6 cellular contexts compared by ENCODE assay signal in genomic region chr15:40358492-40359353, GRCh38. TPM values are rescaled to one million over a fixed set of nuclear protein-coding genes. Genes with fewer than 3 reads are reported as not detected.
A peak's percentile ranks its signal among the peaks of the same experiment; 100 is the strongest.
DNase-seq lines count a peak whose midpoint lies in the region; ATAC-seq, FAIRE-seq and TF ChIP-seq lines count a peak whose summit lies in the region.

No MANE protein-coding gene starts in this region.

- no peaks in the 10 kb centered on the region for H4K20me1 ChIP-seq in OCI-LY7 (ENCODE audit: insufficient read depth, low read length)

- H3K9me2 ChIP-seq in OCI-LY7 (ENCODE audit: insufficient read depth, low read length): no peaks in the 10 kb centered on the region

- H3K4me2 ChIP-seq in OCI-LY7 (ENCODE audit: low read length): peak overlapping the region; percentile 96

- TF ChIP-seq CTCF in OCI-LY7 (conservative IDR thresholded peaks at IDR 0.05; ENCODE audit: low read length) (peak; percentile 62), esophagus muscularis mucosa (IDR thresholded peaks at IDR 0.05) (no peak)

- POLR2A ChIA-PET in OCI-LY7 (lab: Charles Lee): no interaction called here

- CTCF ChIA-PET in OCI-LY7 (lab: Charles Lee; ENCODE audit: unreplicated experiment): interaction anchor here (0.7 kb wide), 1 partner anchor 48 kb away, joined by 3 read pairs; no protein-coding TSS in a partner anchor

- DNase-seq in activated CD4-positive, CD25-positive, alpha-beta regulatory T cell (lab: John Stamatoyannopoulos, UW): no peak
- DNase-seq in OCI-LY7 (ENCODE audit: low spot score) (peak; percentile 75), esophagus muscularis mucosa (ENCODE audit: extremely low spot score) (no peak), RCC 7860 (ENCODE audit: low spot score) (no peak)
- peak; percentile 18 for DNase-seq in stimulated activated CD4-positive, alpha-beta T cell treated with anti-CD3 and anti-CD28 coated beads, Interleukin-4, amount 100 ng/mL, for 24 hours

- H3K36me3 ChIP-seq in OCI-LY7 (ENCODE audit: insufficient read depth, low read length): no peaks in the 10 kb centered on the region
- no peaks in the 10 kb centered on the region for H3K36me3 ChIP-seq in esophagus muscularis mucosa

- intact Hi-C loops in OCI-LY7 (cut with micrococcal nuclease; ENCODE audit: unreplicated experiment): no loop called here
- intact Hi-C loops in esophagus muscularis mucosa (cut with DNase I): no loop called here

- H3K27ac ChIP-seq in OCI-LY7 (ENCODE audit: low read depth, low read length, poor library complexity, severe bottlenecking) (no peak overlapping the region), esophagus muscularis mucosa (replicated peaks in 1 of 4) (no peak overlapping the region)

- H3K4me3 ChIP-seq in OCI-LY7 (ENCODE audit: low read depth, low read length, poor library complexity, severe bottlenecking): peak overlapping the region; percentile 80
- peak overlapping the region; percentile 54 to 68 (median 56) for H3K4me3 ChIP-seq in esophagus muscularis mucosa

- H3K79me2 ChIP-seq in OCI-LY7 (ENCODE audit: insufficient read depth, low read depth, low read length): no peaks in the 10 kb centered on the region

- 13% methylated on average over 28 of the region's 31 CpGs for whole genome bisulfite sequencing in esophagus muscularis mucosa

- peak; percentile 15 to 42 for ATAC-seq in activated CD4-positive, CD25-positive, alpha-beta regulatory T cell treated with anti-CD3 and anti-CD28 coated beads, Interleukin-2, amount 50 U/mL, for 24 hours

- no peak for TF ChIP-seq POLR2A in esophagus muscularis mucosa (IDR thresholded peaks at IDR 0.05; ENCODE audit: low read depth)

- H3K9me3 ChIP-seq in OCI-LY7 (ENCODE audit: low read length) (no peaks in the 10 kb centered on the region), esophagus muscularis mucosa (no peaks in the 10 kb centered on the region)

- BruUV-seq in OCI-LY7 (replicated peaks; lab: Mats Ljungman, UMichigan): no TSS peak

- peak overlapping the region; percentile 74; the same call in 1 of the 2 replicates for H2AFZ ChIP-seq in OCI-LY7 (ENCODE audit: low read length)

- no peak for FAIRE-seq in RCC 7860 (lab: Jason Lieb, UNC)

- peaks cover 0 to 12% (median 0%) of the 10 kb centered on the region in 4 donors for H3K27me3 ChIP-seq in esophagus muscularis mucosa

- no peak for TF ChIP-seq EP300 in esophagus muscularis mucosa (IDR thresholded peaks at IDR 0.05)

- H3K4me1 ChIP-seq in OCI-LY7 (ENCODE audit: insufficient read depth, low read length, poor library complexity, severe bottlenecking) (peaks cover 11% of the 10 kb centered on the region), esophagus muscularis mucosa (peaks cover 15 to 28% (median 26%) of the 10 kb centered on the region in 4 donors)

RNA-seq across cellular contexts. Expression of gene DISP2, which starts 0.7 kb away (rescaled TPM):
- total RNA-seq in OCI-LY7 (2014; rRNA removed; shearing (Covaris generic)): 0.03 and 0.08 TPM in 2 replicates
- total RNA-seq in OCI-LY7 (2022) (0.25 and 0.26 TPM in 2 replicates), esophagus muscularis mucosa (under 1 TPM; 0.13 to 0.42 (median 0.26) TPM)

RNA-seq across cellular contexts. Expression of gene PHGR1, which starts 7.9 kb away (rescaled TPM):
- not detected in 2 replicates for total RNA-seq in OCI-LY7 (2014; rRNA removed; shearing (Covaris generic))
- total RNA-seq in OCI-LY7 (2022) (not detected in 2 replicates), esophagus muscularis mucosa (1 to 10 TPM in 1 of 4 donors, not detected in 3; 1.8 TPM)

RNA-seq across cellular contexts. Expression of gene CCDC9B, which starts 18.0 kb away (rescaled TPM):
- 0.15 TPM in 1 of 2 replicates, not detected in the other for total RNA-seq in OCI-LY7 (2014; rRNA removed; shearing (Covaris generic))
- total RNA-seq in OCI-LY7 (2022) (1.4 TPM in 2 replicates), esophagus muscularis mucosa (10 to 100 TPM; 22.9 to 82.6 (median 56.3) TPM)

RNA-seq across cellular contexts. Expression of gene KNSTRN, which starts 23.8 kb away (rescaled TPM):
- 71.3 and 89.6 TPM in 2 replicates for total RNA-seq in OCI-LY7 (2014; rRNA removed; shearing (Covaris generic))
- total RNA-seq in OCI-LY7 (2022): 106 TPM in 2 replicates
- total RNA-seq in esophagus muscularis mucosa: 10 to 100 TPM in 1 of 4 donors, 1 to 10 TPM in 3; 4.6 to 15.6 (median 6.4) TPM

RNA-seq across cellular contexts. Expression of gene INAFM2, which starts 35.2 kb away (rescaled TPM):
- 1.1 and 3.3 TPM in 2 replicates for total RNA-seq in OCI-LY7 (2014; rRNA removed; shearing (Covaris generic))
- total RNA-seq in OCI-LY7 (2022) (4.4 and 5.3 TPM in 2 replicates), esophagus muscularis mucosa (10 to 100 TPM; 39.0 to 41.3 (median 40.7) TPM)

Comparison
In these comparisons a context has a peak if more than half of its experiments do, and no peak if none do; other contexts are left out.
1. DNase-seq: peak in OCI-LY7 (single experiment) and stimulated activated CD4-positive, alpha-beta T cell treated with anti-CD3 and anti-CD28 coated beads, Interleukin-4, amount 100 ng/mL, for 24 hours (single experiment); none in activated CD4-positive, CD25-positive, alpha-beta regulatory T cell (0 of 4), esophagus muscularis mucosa (single experiment) and RCC 7860 (single experiment).
2. RNA of gene CCDC9B, which starts 18.0 kb away (total RNA-seq): 22.9 to 82.6 TPM in esophagus muscularis mucosa; 0.15 to 1.4 TPM in OCI-LY7; every median in the first group is over 10 times any median in the second.